In genomic region chr11:45846974-45847907, GRCh38 we compare ENCODE assay signal across 8 cellular contexts. TPM values are rescaled to one million over a fixed set of nuclear protein-coding genes. Genes with fewer than 3 reads are reported as not detected.
DNase-seq lines count a peak whose midpoint lies in the region; ATAC-seq lines count a peak whose summit lies in the region.

CRY2 (plus strand) TSS chr11:45847475; CDS start chr11:45847491, 16 bp downstream.

- H3K36me3 ChIP-seq in CD8-positive, alpha-beta memory T cell (ENCODE audit: insufficient read depth, low read length), result no peaks in the 10 kb centered on the region

- H3K27me3 Mint-ChIP-seq in CD8-positive, alpha-beta memory T cell, result no peaks in the 10 kb centered on the region

- H3K9me3 ChIP-seq in CD8-positive, alpha-beta memory T cell (ENCODE audit: low read length), result no peaks in the 10 kb centered on the region

- DNase-seq in CD8-positive, alpha-beta memory T cell, result peak; percentile 97 to 99 (median 99)
- DNase-seq in HS-5 (ENCODE audit: low read depth), result peak; percentile 90
- DNase-seq in NK-92 treated with Interleukin-12 subunit alpha and Interleukin-12 subunit beta, amount 100 ng/mL, for 24 hours (lab: John Stamatoyannopoulos, UW), result peak; percentile 99
- DNase-seq in activated CD8-positive, alpha-beta memory T cell treated with anti-CD3 and anti-CD28 coated beads for 24 hours, result peak; percentile 99
- DNase-seq in effector CD8-positive, alpha-beta T cell (lab: John Stamatoyannopoulos, UW), result peak; percentile 97
- peak; percentile 98 to 99 for DNase-seq in lung microvascular endothelial cell (ENCODE audit: low read depth in 2 of 2)
- DNase-seq in stimulated activated CD4-positive, alpha-beta T cell treated with anti-CD3 and anti-CD28 coated beads, TNF-alpha, amount 100 ng/mL, for 48 hours (ENCODE audit: low read depth in 3 of 3), result peak; percentile 98 to 99 (median 98)

- H3K9me3 Mint-ChIP-seq in CD8-positive, alpha-beta memory T cell, result no peaks in the 10 kb centered on the region

- H3K4me3 Mint-ChIP-seq in CD8-positive, alpha-beta memory T cell, result peak within 1 kb of the TSS; percentile 78 to 94 (median 88)

- peak; percentile 83 for ATAC-seq in GM19468 (IDR thresholded peaks at IDR 0.05; ENCODE audit: extremely low read depth, unreplicated experiment)

- H3K4me3 ChIP-seq in CD8-positive, alpha-beta memory T cell (ENCODE audit: low read length), result peak within 1 kb of the TSS; percentile 85

- peak within 1 kb of the TSS; percentile 97 for H3K27ac ChIP-seq in CD8-positive, alpha-beta memory T cell (ENCODE audit: low read depth, low read length)

- CTCF ChIA-PET in CD8-positive, alpha-beta memory T cell (lab: Charles Lee), result interaction anchor here (1.1 to 2.2 kb wide), 4 partner anchors 13 to 159 kb away, joined by 5 to 10 read pairs (median 6); no protein-coding TSS in a partner anchor

- peaks cover 0 to 25% (median 2%) of the 10 kb centered on the region in 3 donors for H3K36me3 Mint-ChIP-seq in CD8-positive, alpha-beta memory T cell

- no peaks in the 10 kb centered on the region for H3K27me3 ChIP-seq in CD8-positive, alpha-beta memory T cell (ENCODE audit: insufficient read depth, low read length, poor library complexity, severe bottlenecking)

- peaks cover 39 to 69% (median 60%) of the 10 kb centered on the region in 3 donors for H3K4me1 Mint-ChIP-seq in CD8-positive, alpha-beta memory T cell

- H3K4me1 ChIP-seq in CD8-positive, alpha-beta memory T cell (ENCODE audit: insufficient read depth, low read length), result peaks cover 42% of the 10 kb centered on the region

- POLR2A ChIA-PET in CD8-positive, alpha-beta memory T cell (lab: Charles Lee), result interaction anchor here (0.8 to 1.8 kb wide), 4 partner anchors 42 to 75 kb away, joined by 4 to 15 read pairs (median 6); partner anchors contain the start of genes PEX16 and SLC35C1

- H3K27ac Mint-ChIP-seq in CD8-positive, alpha-beta memory T cell, result peak within 1 kb of the TSS; percentile 87 to 99 (median 97)

RNA-seq across cellular contexts. Expression of gene CRY2, which starts in this region (rescaled TPM):
- 10 to 100 TPM; 16.6 to 17.8 TPM for total RNA-seq in CD8-positive, alpha-beta memory T cell
- polyA plus RNA-seq in CD8-positive, alpha-beta memory T cell, result 27.1 TPM
- total RNA-seq in lung microvascular endothelial cell, result 4.4 and 7.1 TPM in 2 replicates

Comparison
In these comparisons a context has a peak if more than half of its experiments do, and no peak if none do; other contexts are left out.
1. Peak in every context shown above with its lines: DNase-seq, ATAC-seq, H3K4me3 ChIP-seq and H3K27ac ChIP-seq.